Comparison of ENCODE assay signal across 8 cellular contexts in genomic region chr10:22475857-22476600, GRCh38.
DNase-seq lines count a peak whose midpoint lies in the region; ATAC-seq, FAIRE-seq and TF ChIP-seq lines count a peak whose summit lies in the region.

No MANE protein-coding gene starts in this region.

- ATAC-seq in HG02852 (IDR thresholded peaks at IDR 0.05; ENCODE audit: unreplicated experiment) (peak; percentile 43), GM19467 (IDR thresholded peaks at IDR 0.05; ENCODE audit: unreplicated experiment) (no peak), HG02678 (IDR thresholded peaks at IDR 0.05; ENCODE audit: unreplicated experiment) (no peak)

- H3K9me1 ChIP-seq in keratinocyte (ENCODE audit: control insufficient read depth, extremely low read depth, insufficient read depth, low read length): no peaks in the 10 kb centered on the region

- FAIRE-seq in keratinocyte (lab: Jason Lieb, UNC): no peak

- H4K20me1 ChIP-seq in keratinocyte (ENCODE audit: control insufficient read depth, extremely low read depth, insufficient read depth, low read length): peaks cover 4% of the 10 kb centered on the region

- CTCF ChIA-PET in AG04450 (lab: Charles Lee): no interaction called here

- POLR2A ChIA-PET in AG04450 (lab: Yijun Ruan, JAX): no interaction called here

- no peak overlapping the region for H3K27ac ChIP-seq in AG04450 (ENCODE audit: low read depth, low read length)
- H3K27ac ChIP-seq in keratinocyte (ENCODE audit: control insufficient read depth, insufficient read depth, low read length): no peak overlapping the region

- no peak for DNase-seq in AG04450 (ENCODE audit: low read depth, low spot score)
- peak in 32 of 56 donors; percentile 12 to 72 (median 38) for DNase-seq in amygdala (lab: John Stamatoyannopoulos, UW)
- no peak for DNase-seq in keratinocyte (ENCODE audit: low read depth, low spot score)
- peak; percentile 31 to 36 for DNase-seq in stimulated activated CD4-positive, alpha-beta T cell treated with anti-CD3 and anti-CD28 coated beads, Interleukin-4, amount 100 ng/mL, for 4 hours
- DNase-seq in NCI-H524 treated with DMSO at 0.1 percent for 48 hours (lab: John Stamatoyannopoulos, UW): no peak

- H3K27me3 ChIP-seq in AG04450 (ENCODE audit: control insufficient read depth, insufficient read depth, low read length) (peaks cover 72% of the 10 kb centered on the region), keratinocyte (ENCODE audit: control insufficient read depth, extremely low read depth, insufficient read depth, low read length) (peaks cover 66% of the 10 kb centered on the region)

- dilution Hi-C loops in keratinocyte (cut with MboI; ENCODE audit: extremely low pct_ligation_motif_present, low sequenced_read_pairs): no loop called here

- H3K9me3 ChIP-seq in AG04450 (ENCODE audit: control insufficient read depth, insufficient read depth, low read length) (peaks cover 9% of the 10 kb centered on the region; the same call in 1 of the 2 replicates), keratinocyte (ENCODE audit: control insufficient read depth, low read depth, low read length) (no peaks in the 10 kb centered on the region)

- H3K4me1 ChIP-seq in keratinocyte (ENCODE audit: control insufficient read depth, extremely low read depth, insufficient read depth, low read length): no peaks in the 10 kb centered on the region

- H3K4me2 ChIP-seq in keratinocyte (ENCODE audit: control insufficient read depth, extremely low read depth, insufficient read depth, low read depth, low read length): peak overlapping the region; percentile 48

- H3K4me3 ChIP-seq in AG04450 (ENCODE audit: low read depth, low read length) (peak overlapping the region; percentile 37), keratinocyte (ENCODE audit: control insufficient read depth in 2 of 3, extremely low read depth in 1 of 3, insufficient read depth in 2 of 3, low read depth in 1 of 3, low read length in 3 of 3) (peak overlapping the region in 1 of 3 experiments; percentile 36)

- H2AFZ ChIP-seq in keratinocyte (ENCODE audit: control insufficient read depth, low read length): no peak overlapping the region

- no peak overlapping the region for H3K9ac ChIP-seq in keratinocyte (ENCODE audit: control insufficient read depth, extremely low read depth, insufficient read depth, low read length)

- H3K36me3 ChIP-seq in keratinocyte (ENCODE audit: control insufficient read depth in 2 of 2, extremely low read depth in 1 of 2, insufficient read depth in 2 of 2, low read length in 2 of 2): no peaks in the 10 kb centered on the region

- TF ChIP-seq CTCF in AG04450 (IDR thresholded peaks at IDR 0.05; ENCODE audit: low read depth, low read length): no peak
- no peak for TF ChIP-seq CTCF in keratinocyte (optimal IDR thresholded peaks at IDR 0.05 in 1 of 3, IDR thresholded peaks at IDR 0.05 in 1 of 3, conservative IDR thresholded peaks at IDR 0.05 in 1 of 3; ENCODE audit: extremely low read depth in 1 of 3, insufficient read depth in 2 of 3, low read length in 3 of 3)

- H3K79me2 ChIP-seq in keratinocyte (ENCODE audit: control insufficient read depth, insufficient read depth, low read length): no peaks in the 10 kb centered on the region

Comparison
In these comparisons a context has a peak if more than half of its experiments do, and no peak if none do; other contexts are left out.
1. DNase-seq: peak in amygdala (32 of 56) and stimulated activated CD4-positive, alpha-beta T cell treated with anti-CD3 and anti-CD28 coated beads, Interleukin-4, amount 100 ng/mL, for 4 hours (2 of 2); none in AG04450 (single experiment), keratinocyte (single experiment) and NCI-H524 treated with DMSO at 0.1 percent for 48 hours (single experiment).